31 cellular contexts compared by ENCODE assay signal in genomic region chr17:18995220-18995619, GRCh38. TPM values are rescaled to one million over a fixed set of nuclear protein-coding genes. Genes with fewer than 3 reads are reported as not detected.
"Had no signal": no experiment of that assay in that cellular context is flagged by ENCODE, and none has a peak within 500 bp of the region (broad histone marks: within the 10 kb centered on the region; RNA-seq: fewer than 3 reads in every experiment).

No MANE protein-coding gene starts in this region.

- H3K4me2 ChIP-seq: smooth muscle cell had no signal

- FAIRE-seq: islet of Langerhans had no signal

- H3K9me3 Mint-ChIP-seq: natural killer cell treated with Interleukin-12 subunit alpha and Interleukin-12 subunit beta and Interleukin-15 and Interleukin-18, amount 100 ng/mL, for 72 hours had no signal

- H3K27ac ChIP-seq: left ventricle myocardium inferior, right lobe of liver, testis, thyroid gland, upper lobe of left lung, vagina had no signal

- H3K9me3 ChIP-seq: ovary, right lobe of liver, testis, thyroid gland, vagina had no signal

- H3K27me3 Mint-ChIP-seq: progenitor cell of endocrine pancreas; stimulated activated memory B cell treated with anti-CD40 and anti-IgM and Interleukin-4, amounts not matched to agents 10 μg/mL and 1 μg/mL and 100 μg/mL, for 72 hours; stimulated activated naive CD8-positive, alpha-beta T cell treated with anti-CD3 and anti-CD28 coated beads, Interleukin-15, amount 100 ng/mL, for 72 hours had no signal

- H3K36me3 ChIP-seq: left ventricle myocardium inferior, ovary, right atrium auricular region, right lobe of liver, thyroid gland, transverse colon, upper lobe of left lung, vagina had no signal

- H3K27ac Mint-ChIP-seq: immature natural killer cell; natural killer cell treated with Interleukin-12 subunit alpha and Interleukin-12 subunit beta and Interleukin-15 and Interleukin-18, amount 100 ng/mL, for 72 hours; progenitor cell of endocrine pancreas; stimulated activated memory B cell treated with anti-CD40 and anti-IgM and Interleukin-4, amounts not matched to agents 10 μg/mL and 1 μg/mL and 100 μg/mL, for 72 hours; stimulated activated naive CD8-positive, alpha-beta T cell treated with anti-CD3 and anti-CD28 coated beads, Interleukin-15, amount 100 ng/mL, for 72 hours had no signal

- H3K27me3 ChIP-seq: ovary, right atrium auricular region, right lobe of liver, testis, thyroid gland, transverse colon, upper lobe of left lung, vagina had no signal

- H3K4me1 ChIP-seq: left ventricle myocardium inferior, testis had no signal

- DNase-seq: immature natural killer cell; left ventricle myocardium inferior; mesendoderm; naive B cell; ovary; right lobe of liver; stimulated activated CD4-positive, alpha-beta T cell treated with anti-CD3 and anti-CD28 coated beads, Interleukin-1b, Interleukin-23, amount 100 ng/mL, for 48 hours; stimulated activated CD4-positive, alpha-beta T cell treated with anti-CD3 and anti-CD28 coated beads, Interleukin-2, amount 100 ng/mL, for 48 hours; stimulated activated CD4-positive, alpha-beta T cell treated with anti-CD3 and anti-CD28 coated beads, Interleukin-4, amount 100 ng/mL, for 4 hours; stimulated activated CD8-positive, alpha-beta memory T cell treated with anti-CD3 and anti-CD28 coated beads, Interleukin-4, amount 100 ng/mL, for 48 hours; stimulated activated naive CD4-positive, alpha-beta T cell treated with Interleukin-2 at 50 U/mL for 16 hours; stimulated activated naive CD8-positive, alpha-beta T cell treated with anti-CD3 and anti-CD28 coated beads, Interleukin-15, amount 100 ng/mL, for 72 hours; testis; thyroid gland; transverse colon; upper lobe of left lung had no signal

- ATAC-seq: natural killer cell treated with Interleukin-12 subunit alpha and Interleukin-12 subunit beta and Interleukin-15 and Interleukin-18, amount 100 ng/mL, for 72 hours; right lobe of liver; stimulated activated memory B cell treated with anti-CD40 and anti-IgM and Interleukin-4, amounts not matched to agents 10 μg/mL and 1 μg/mL and 100 μg/mL, for 72 hours; stimulated activated naive CD8-positive, alpha-beta T cell treated with anti-CD3 and anti-CD28 coated beads, Interleukin-15, amount 100 ng/mL, for 72 hours had no signal

- H3K4me3 Mint-ChIP-seq: immature natural killer cell; mesothelial cell of epicardium; natural killer cell treated with Interleukin-12 subunit alpha and Interleukin-12 subunit beta and Interleukin-15 and Interleukin-18, amount 100 ng/mL, for 72 hours; stimulated activated memory B cell treated with anti-CD40 and anti-IgM and Interleukin-4, amounts not matched to agents 10 μg/mL and 1 μg/mL and 100 μg/mL, for 72 hours; stimulated activated naive CD8-positive, alpha-beta T cell treated with anti-CD3 and anti-CD28 coated beads, Interleukin-15, amount 100 ng/mL, for 72 hours had no signal

- H3K4me3 ChIP-seq: left ventricle myocardium inferior, lung, ovary, right atrium auricular region, right lobe of liver, smooth muscle cell, testis, thyroid gland, transverse colon, upper lobe of left lung, vagina had no signal

RNA-seq across cellular contexts. Expression of gene FAM83G, which starts 9.3 kb away (rescaled TPM):
- polyA plus RNA-seq: neural cell had no signal

RNA-seq across cellular contexts. Expression of gene SLC5A10, which starts 43.3 kb away (rescaled TPM):
- total RNA-seq: kidney epithelial cell; left ventricle myocardium inferior; natural killer cell treated with Interleukin-12 subunit alpha and Interleukin-12 subunit beta and Interleukin-15 and Interleukin-18, amount 100 ng/mL, for 72 hours; omental fat pad; progenitor cell of endocrine pancreas; pulmonary artery endothelial cell; skeletal muscle tissue; smooth muscle cell; thyroid gland; transverse colon; upper lobe of left lung; urinary bladder; vagina had no signal
- polyA plus RNA-seq: immature natural killer cell, neural cell, smooth muscle cell had no signal

RNA-seq across cellular contexts. Expression of gene GRAP, which starts 51.5 kb away (rescaled TPM):
- total RNA-seq: progenitor cell of endocrine pancreas, smooth muscle cell had no signal
